Comparison of ENCODE assay signal across 17 cellular contexts in genomic region chr7:22480523-22481075, GRCh38.
"Had no signal": no experiment of that assay in that cellular context is flagged by ENCODE, and none has a peak within 500 bp of the region (broad histone marks: within the 10 kb centered on the region; RNA-seq: fewer than 3 reads in every experiment).

No MANE protein-coding gene starts in this region.

- H3K27me3 ChIP-seq: gastrocnemius medialis, heart right ventricle, left lung, spleen, upper lobe of left lung had no signal

- H3K36me3 ChIP-seq: gastrocnemius medialis, heart right ventricle, left lung, spleen, upper lobe of left lung had no signal

- DNase-seq: activated B cell treated with CpG ODN at 0.5 μM for 24 hours; activated CD4-positive, alpha-beta T cell treated with anti-CD3 and anti-CD28 coated beads, Interleukin-2, amount 10 ng/mL, durations not matched to agents 24 days and 14 days; activated naive CD4-positive, alpha-beta T cell treated with anti-CD3 and anti-CD28 coated beads, Interleukin-2, amount 10 ng/mL, durations not matched to agents 7 days and 5 days; effector CD4-positive, alpha-beta T cell; gastrocnemius medialis; heart right ventricle; left lung; mesendoderm; occipital lobe; spleen; stimulated activated CD4-positive, alpha-beta T cell treated with anti-CD3 and anti-CD28 coated beads, Interleukin-1b, Interleukin-23, amount 100 ng/mL, for 48 hours; stimulated activated naive B cell treated with anti-CD40 and anti-IgM and Interleukin-4, amounts not matched to agents 10 μg/mL and 1 μg/mL and 100 μg/mL, for 72 hours; upper lobe of left lung had no signal

- H3K9me3 ChIP-seq: gastrocnemius medialis, heart right ventricle, left lung, spleen, upper lobe of left lung had no signal

- H3K4me3 ChIP-seq: gastrocnemius medialis, heart right ventricle, left lung, spleen, upper lobe of left lung had no signal

- FAIRE-seq: colon, islet of Langerhans, TTC549 had no signal

- H3K27ac ChIP-seq: gastrocnemius medialis had no signal

- ATAC-seq: gastrocnemius medialis, heart right ventricle, sciatic nerve had no signal

- H3K4me1 ChIP-seq: gastrocnemius medialis had no signal
